1 cellular context compared by ENCODE assay signal in the genomic region with DNA sequence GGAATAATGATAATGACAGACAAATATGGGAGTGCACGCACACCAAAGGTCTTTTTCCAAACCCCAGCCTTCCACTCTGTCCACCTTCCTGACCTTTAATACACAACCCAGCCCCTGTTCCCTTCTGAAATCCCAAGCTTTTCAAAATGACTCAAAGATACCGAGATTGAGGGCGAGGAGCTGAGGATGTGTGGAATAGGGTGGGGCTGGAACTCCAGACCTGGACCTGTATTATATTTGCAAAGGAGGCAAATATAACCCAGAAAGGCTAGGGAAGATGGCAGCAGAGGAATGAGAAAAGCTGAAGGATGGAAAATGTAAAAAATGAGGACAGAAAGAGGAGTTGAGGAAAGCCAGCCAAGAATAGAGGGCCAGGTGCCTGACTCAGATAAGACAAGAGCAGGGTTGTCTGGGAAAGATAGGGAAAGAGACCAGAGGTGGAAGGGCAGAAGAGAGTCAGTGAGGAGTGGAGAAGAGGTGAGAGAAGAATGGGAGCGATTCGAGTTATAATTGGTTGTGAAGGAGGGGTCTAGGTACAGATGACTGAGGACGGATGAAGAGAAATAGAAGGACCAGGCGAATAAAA.
TF ChIP-seq lines count a peak whose summit lies in the region.

No MANE protein-coding gene starts in this region.

TF ChIP-seq in K562, 482 proteins besides CTCF, POLR2A, EP300 and RAD21 (continued from another document and continues in another):
- TF ChIP-seq, protein P1, sequence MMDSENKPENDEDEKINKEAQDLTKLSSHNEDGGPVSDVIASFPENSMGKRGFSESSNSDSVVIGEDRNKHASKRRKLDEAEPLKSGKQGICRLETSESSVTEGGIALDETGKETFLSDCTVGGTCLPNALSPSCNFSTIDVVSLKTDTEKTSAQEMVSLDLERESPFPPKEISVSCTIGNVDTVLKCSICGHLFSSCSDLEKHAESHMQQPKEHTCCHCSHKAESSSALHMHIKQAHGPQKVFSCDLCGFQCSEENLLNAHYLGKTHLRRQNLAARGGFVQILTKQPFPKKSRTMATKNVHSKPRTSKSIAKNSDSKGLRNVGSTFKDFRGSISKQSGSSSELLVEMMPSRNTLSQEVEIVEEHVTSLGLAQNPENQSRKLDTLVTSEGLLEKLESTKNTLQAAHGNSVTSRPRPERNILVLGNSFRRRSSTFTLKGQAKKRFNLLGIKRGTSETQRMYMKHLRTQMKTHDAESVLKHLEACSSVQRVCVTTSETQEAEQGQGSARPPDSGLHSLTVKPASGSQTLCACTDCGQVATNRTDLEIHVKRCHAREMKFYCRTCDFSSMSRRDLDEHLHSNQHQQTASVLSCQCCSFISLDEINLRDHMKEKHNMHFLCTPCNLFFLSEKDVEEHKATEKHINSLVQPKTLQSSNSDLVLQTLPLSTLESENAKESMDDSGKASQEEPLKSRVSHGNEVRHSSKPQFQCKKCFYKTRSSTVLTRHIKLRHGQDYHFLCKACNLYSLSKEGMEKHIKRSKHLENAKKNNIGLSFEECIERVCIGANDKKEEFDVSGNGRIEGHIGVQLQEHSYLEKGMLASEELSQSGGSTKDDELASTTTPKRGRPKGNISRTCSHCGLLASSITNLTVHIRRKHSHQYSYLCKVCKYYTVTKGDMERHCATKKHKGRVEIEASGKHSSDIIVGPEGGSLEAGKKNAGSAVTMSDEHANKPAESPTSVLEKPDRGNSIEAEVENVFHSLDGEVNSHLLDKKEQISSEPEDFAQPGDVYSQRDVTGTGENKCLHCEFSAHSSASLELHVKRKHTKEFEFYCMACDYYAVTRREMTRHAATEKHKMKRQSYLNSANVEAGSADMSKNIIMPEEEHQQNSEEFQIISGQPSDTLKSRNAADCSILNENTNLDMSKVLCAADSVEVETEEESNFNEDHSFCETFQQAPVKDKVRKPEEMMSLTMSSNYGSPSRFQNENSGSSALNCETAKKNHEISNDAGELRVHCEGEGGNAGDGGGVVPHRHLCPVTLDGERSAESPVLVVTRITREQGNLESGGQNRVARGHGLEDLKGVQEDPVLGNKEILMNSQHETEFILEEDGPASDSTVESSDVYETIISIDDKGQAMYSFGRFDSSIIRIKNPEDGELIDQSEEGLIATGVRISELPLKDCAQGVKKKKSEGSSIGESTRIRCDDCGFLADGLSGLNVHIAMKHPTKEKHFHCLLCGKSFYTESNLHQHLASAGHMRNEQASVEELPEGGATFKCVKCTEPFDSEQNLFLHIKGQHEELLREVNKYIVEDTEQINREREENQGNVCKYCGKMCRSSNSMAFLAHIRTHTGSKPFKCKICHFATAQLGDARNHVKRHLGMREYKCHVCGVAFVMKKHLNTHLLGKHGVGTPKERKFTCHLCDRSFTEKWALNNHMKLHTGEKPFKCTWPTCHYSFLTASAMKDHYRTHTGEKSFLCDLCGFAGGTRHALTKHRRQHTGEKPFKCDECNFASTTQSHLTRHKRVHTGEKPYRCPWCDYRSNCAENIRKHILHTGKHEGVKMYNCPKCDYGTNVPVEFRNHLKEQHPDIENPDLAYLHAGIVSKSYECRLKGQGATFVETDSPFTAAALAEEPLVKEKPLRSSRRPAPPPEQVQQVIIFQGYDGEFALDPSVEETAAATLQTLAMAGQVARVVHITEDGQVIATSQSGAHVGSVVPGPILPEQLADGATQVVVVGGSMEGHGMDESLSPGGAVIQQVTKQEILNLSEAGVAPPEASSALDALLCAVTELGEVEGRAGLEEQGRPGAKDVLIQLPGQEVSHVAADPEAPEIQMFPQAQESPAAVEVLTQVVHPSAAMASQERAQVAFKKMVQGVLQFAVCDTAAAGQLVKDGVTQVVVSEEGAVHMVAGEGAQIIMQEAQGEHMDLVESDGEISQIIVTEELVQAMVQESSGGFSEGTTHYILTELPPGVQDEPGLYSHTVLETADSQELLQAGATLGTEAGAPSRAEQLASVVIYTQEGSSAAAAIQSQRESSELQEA (IDR thresholded peaks at IDR 0.05; ENCODE audit: low read depth), result no peak
- TF ChIP-seq ZNF24 (IDR thresholded peaks at IDR 0.05) (no peak), FOSL1 (tag; conservative IDR thresholded peaks at IDR 0.05) (no peak; the same call in 1 of the 2 replicates), RUNX1 (IDR thresholded peaks at IDR 0.05; ENCODE audit: low read depth) (no peak), FOXJ3 (CRISPR knock-in tag; IDR thresholded peaks at IDR 0.05) (no peak), BDP1 (IDR thresholded peaks at IDR 0.05; ENCODE audit: insufficient read depth, insufficient read length) (no peak), FIP1L1 (IDR thresholded peaks at IDR 0.05; ENCODE audit: low read depth, low read length, poor library complexity, severe bottlenecking) (no peak), PYGO2 (tag; IDR thresholded peaks at IDR 0.05) (peak; percentile 34; the same call in 1 of the 2 replicates), ILK (tag; IDR thresholded peaks at IDR 0.05; ENCODE audit: borderline replicate concordance, low read depth) (no peak), IRF2 (CRISPR knock-in tag; IDR thresholded peaks at IDR 0.05) (no peak), SRSF7 (optimal IDR thresholded peaks at IDR 0.05; ENCODE audit: low read depth, low read length) (no peak), ZKSCAN1 (IDR thresholded peaks at IDR 0.05; ENCODE audit: low read depth, low read length) (no peak), HDAC1 (IDR thresholded peaks at IDR 0.05) (peak in 1 of 2 experiments; percentile 96; a peak in 2 of 4 replicates), MTA1 (IDR thresholded peaks at IDR 0.05; ENCODE audit: borderline replicate concordance) (peak; percentile 86; the same call in 1 of the 2 replicates), ZNF41 (CRISPR knock-in tag; conservative IDR thresholded peaks at IDR 0.05) (no peak), CREM (IDR thresholded peaks at IDR 0.05; ENCODE audit: low read depth) (no peak), KDM1A (IDR thresholded peaks at IDR 0.05) (peak; percentile 97 to 98), FOXK1 (CRISPR knock-in tag; IDR thresholded peaks at IDR 0.05; ENCODE audit: borderline replicate concordance) (no peak), TCFL5 (CRISPR knock-in tag; conservative IDR thresholded peaks at IDR 0.05) (no peak), MYC (IDR thresholded peaks at IDR 0.05; ENCODE audit: low read depth, low read length) (peak; percentile 39; the same call in 1 of the 2 replicates), MYC (CRISPR knock-in tag; IDR thresholded peaks at IDR 0.05; ENCODE audit: borderline replicate concordance, low read depth) (no peak), NUFIP1 (IDR thresholded peaks at IDR 0.05; ENCODE audit: partially characterized antibody) (no peak), NFRKB (IDR thresholded peaks at IDR 0.05; ENCODE audit: low read depth) (peak; percentile 21; the same call in 1 of the 2 replicates), SRSF3 (IDR thresholded peaks at IDR 0.05; ENCODE audit: insufficient read depth, low read length) (no peak)
- TF ChIP-seq, protein P2, sequence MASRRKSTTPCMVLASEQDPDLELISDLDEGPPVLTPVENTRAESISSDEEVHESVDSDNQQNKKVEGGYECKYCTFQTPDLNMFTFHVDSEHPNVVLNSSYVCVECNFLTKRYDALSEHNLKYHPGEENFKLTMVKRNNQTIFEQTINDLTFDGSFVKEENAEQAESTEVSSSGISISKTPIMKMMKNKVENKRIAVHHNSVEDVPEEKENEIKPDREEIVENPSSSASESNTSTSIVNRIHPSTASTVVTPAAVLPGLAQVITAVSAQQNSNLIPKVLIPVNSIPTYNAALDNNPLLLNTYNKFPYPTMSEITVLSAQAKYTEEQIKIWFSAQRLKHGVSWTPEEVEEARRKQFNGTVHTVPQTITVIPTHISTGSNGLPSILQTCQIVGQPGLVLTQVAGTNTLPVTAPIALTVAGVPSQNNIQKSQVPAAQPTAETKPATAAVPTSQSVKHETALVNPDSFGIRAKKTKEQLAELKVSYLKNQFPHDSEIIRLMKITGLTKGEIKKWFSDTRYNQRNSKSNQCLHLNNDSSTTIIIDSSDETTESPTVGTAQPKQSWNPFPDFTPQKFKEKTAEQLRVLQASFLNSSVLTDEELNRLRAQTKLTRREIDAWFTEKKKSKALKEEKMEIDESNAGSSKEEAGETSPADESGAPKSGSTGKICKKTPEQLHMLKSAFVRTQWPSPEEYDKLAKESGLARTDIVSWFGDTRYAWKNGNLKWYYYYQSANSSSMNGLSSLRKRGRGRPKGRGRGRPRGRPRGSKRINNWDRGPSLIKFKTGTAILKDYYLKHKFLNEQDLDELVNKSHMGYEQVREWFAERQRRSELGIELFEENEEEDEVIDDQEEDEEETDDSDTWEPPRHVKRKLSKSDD (conservative IDR thresholded peaks at IDR 0.05; ENCODE audit: low read length), result no peak
- TF ChIP-seq, protein P3, sequence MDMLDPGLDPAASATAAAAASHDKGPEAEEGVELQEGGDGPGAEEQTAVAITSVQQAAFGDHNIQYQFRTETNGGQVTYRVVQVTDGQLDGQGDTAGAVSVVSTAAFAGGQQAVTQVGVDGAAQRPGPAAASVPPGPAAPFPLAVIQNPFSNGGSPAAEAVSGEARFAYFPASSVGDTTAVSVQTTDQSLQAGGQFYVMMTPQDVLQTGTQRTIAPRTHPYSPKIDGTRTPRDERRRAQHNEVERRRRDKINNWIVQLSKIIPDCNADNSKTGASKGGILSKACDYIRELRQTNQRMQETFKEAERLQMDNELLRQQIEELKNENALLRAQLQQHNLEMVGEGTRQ (CRISPR knock-in tag; IDR thresholded peaks at IDR 0.05), result no peak
- TF ChIP-seq, protein P4, sequence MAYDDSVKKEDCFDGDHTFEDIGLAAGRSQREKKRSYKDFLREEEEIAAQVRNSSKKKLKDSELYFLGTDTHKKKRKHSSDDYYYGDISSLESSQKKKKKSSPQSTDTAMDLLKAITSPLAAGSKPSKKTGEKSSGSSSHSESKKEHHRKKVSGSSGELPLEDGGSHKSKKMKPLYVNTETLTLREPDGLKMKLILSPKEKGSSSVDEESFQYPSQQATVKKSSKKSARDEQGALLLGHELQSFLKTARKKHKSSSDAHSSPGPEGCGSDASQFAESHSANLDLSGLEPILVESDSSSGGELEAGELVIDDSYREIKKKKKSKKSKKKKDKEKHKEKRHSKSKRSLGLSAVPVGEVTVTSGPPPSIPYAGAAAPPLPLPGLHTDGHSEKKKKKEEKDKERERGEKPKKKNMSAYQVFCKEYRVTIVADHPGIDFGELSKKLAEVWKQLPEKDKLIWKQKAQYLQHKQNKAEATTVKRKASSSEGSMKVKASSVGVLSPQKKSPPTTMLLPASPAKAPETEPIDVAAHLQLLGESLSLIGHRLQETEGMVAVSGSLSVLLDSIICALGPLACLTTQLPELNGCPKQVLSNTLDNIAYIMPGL (CRISPR knock-in tag; IDR thresholded peaks at IDR 0.05), result no peak
- TF ChIP-seq, protein P5, sequence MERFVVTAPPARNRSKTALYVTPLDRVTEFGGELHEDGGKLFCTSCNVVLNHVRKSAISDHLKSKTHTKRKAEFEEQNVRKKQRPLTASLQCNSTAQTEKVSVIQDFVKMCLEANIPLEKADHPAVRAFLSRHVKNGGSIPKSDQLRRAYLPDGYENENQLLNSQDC (CRISPR knock-in tag; IDR thresholded peaks at IDR 0.05), result no peak
- TF ChIP-seq, protein P6, sequence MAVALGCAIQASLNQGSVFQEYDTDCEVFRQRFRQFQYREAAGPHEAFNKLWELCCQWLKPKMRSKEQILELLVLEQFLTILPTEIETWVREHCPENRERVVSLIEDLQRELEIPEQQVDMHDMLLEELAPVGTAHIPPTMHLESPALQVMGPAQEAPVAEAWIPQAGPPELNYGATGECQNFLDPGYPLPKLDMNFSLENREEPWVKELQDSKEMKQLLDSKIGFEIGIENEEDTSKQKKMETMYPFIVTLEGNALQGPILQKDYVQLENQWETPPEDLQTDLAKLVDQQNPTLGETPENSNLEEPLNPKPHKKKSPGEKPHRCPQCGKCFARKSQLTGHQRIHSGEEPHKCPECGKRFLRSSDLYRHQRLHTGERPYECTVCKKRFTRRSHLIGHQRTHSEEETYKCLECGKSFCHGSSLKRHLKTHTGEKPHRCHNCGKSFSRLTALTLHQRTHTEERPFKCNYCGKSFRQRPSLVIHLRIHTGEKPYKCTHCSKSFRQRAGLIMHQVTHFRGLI (CRISPR knock-in tag; IDR thresholded peaks at IDR 0.05), result no peak
